25 cellular contexts compared by ENCODE assay signal in genomic region chr14:24895243-24895583, GRCh38.
A peak's percentile ranks its signal among the peaks of the same experiment; 100 is the strongest.
DNase-seq lines count a peak whose midpoint lies in the region; ATAC-seq and TF ChIP-seq lines count a peak whose summit lies in the region.
"Had no signal": no experiment of that assay in that cellular context is flagged by ENCODE, and none has a peak within 500 bp of the region (broad histone marks: within the 10 kb centered on the region; RNA-seq: fewer than 3 reads in every experiment).

No MANE protein-coding gene starts in this region.

- H3K36me3 ChIP-seq in cardiac muscle cell = no peaks in the 10 kb centered on the region
- no peaks in the 10 kb centered on the region for H3K36me3 ChIP-seq in right atrium auricular region
- no peaks in the 10 kb centered on the region for H3K36me3 ChIP-seq in body of pancreas (replicated peaks in 1 of 2; ENCODE audit: insufficient read depth in 1 of 2, low read depth in 2 of 2)
- no peaks in the 10 kb centered on the region for H3K36me3 ChIP-seq in mesenchymal stem cell (ENCODE audit: control insufficient read depth in 1 of 2, insufficient read depth in 2 of 2, low read depth in 1 of 2, low read length in 2 of 2)
- no peaks in the 10 kb centered on the region for H3K36me3 ChIP-seq in aorta (ENCODE audit: control insufficient read depth in 1 of 2, insufficient read depth in 2 of 2, low read length in 1 of 2)
- H3K36me3 ChIP-seq in adrenal gland (replicated peaks in 1 of 2) = no peaks in the 10 kb centered on the region
- H3K36me3 ChIP-seq: BE2C had no signal

- H3K4me1 ChIP-seq in cardiac muscle cell (ENCODE audit: low read depth) = no peaks in the 10 kb centered on the region
- H3K4me1 ChIP-seq in right atrium auricular region = peaks cover 0 to 15% of the 10 kb centered on the region in 2 donors
- H3K4me1 ChIP-seq in body of pancreas = peaks cover 47% of the 10 kb centered on the region
- H3K4me1 ChIP-seq in mesenchymal stem cell (ENCODE audit: control insufficient read depth, insufficient read depth, low read depth, low read length) = no peaks in the 10 kb centered on the region
- H3K4me1 ChIP-seq in aorta (ENCODE audit: control insufficient read depth in 1 of 2, insufficient read depth in 2 of 2, low read length in 2 of 2) = no peaks in the 10 kb centered on the region
- no peaks in the 10 kb centered on the region for H3K4me1 ChIP-seq in adrenal gland (replicated peaks in 1 of 2)
- H3K4me1 ChIP-seq: BE2C had no signal

- H2BK12ac ChIP-seq in mesenchymal stem cell (ENCODE audit: low read length in 2 of 2) = no peak overlapping the region

- H2BK5ac ChIP-seq in mesenchymal stem cell (ENCODE audit: low read depth, low read length, poor library complexity, severe bottlenecking) = no peak overlapping the region

- H3K27ac ChIP-seq in cardiac muscle cell (no peak overlapping the region), right atrium auricular region (peak overlapping the region in 1 of 2 donors; percentile 32), body of pancreas (peak overlapping the region in 2 of 4 donors; percentile 24 to 41), mesenchymal stem cell (ENCODE audit: low read length, poor library complexity, severe bottlenecking) (no peak overlapping the region), aorta (ENCODE audit: low read depth in 1 of 2, low read length in 2 of 2) (no peak overlapping the region), adrenal gland (no peak overlapping the region)
- H3K27ac ChIP-seq: KMS-11 had no signal

- no peak overlapping the region for H2BK15ac ChIP-seq in mesenchymal stem cell (ENCODE audit: low read depth, poor library complexity, severe bottlenecking)

- H2BK120ac ChIP-seq in mesenchymal stem cell (ENCODE audit: low read depth, low read length) = no peak overlapping the region

- no peaks in the 10 kb centered on the region for H3K9me3 ChIP-seq in cardiac muscle cell (ENCODE audit: low read depth)
- H3K9me3 ChIP-seq in right atrium auricular region = peaks cover 4 to 9% of the 10 kb centered on the region in 2 donors
- no peaks in the 10 kb centered on the region for H3K9me3 ChIP-seq in body of pancreas
- H3K9me3 ChIP-seq in mesenchymal stem cell (ENCODE audit: control insufficient read depth, low read length) = peaks cover 12% of the 10 kb centered on the region
- H3K9me3 ChIP-seq in aorta (ENCODE audit: control insufficient read depth, low read length) = no peaks in the 10 kb centered on the region
- H3K9me3 ChIP-seq in adrenal gland (replicated peaks in 1 of 3) = peaks cover 0 to 3% (median 0%) of the 10 kb centered on the region in 3 donors
- H3K9me3 ChIP-seq: BE2C had no signal

- intact Hi-C loops in body of pancreas (cut with DNase I) (no loop called here), aorta (cut with DNase I) (no loop called here), adrenal gland (cut with DNase I) (no loop called here)

- WGBS in body of pancreas, 2 donors = 18 to 32% methylated on average over 4 of the region's 4 CpGs
- WGBS in mesenchymal stem cell = 38% methylated on average over 2 of the region's 4 CpGs
- 45% methylated on average over 4 of the region's 4 CpGs for WGBS in aorta, 2 donors
- WGBS in adrenal gland, 4 donors = 62 to 71% (median 67%) methylated on average over 4 of the region's 4 CpGs

- no peak overlapping the region for H2AFZ ChIP-seq in mesenchymal stem cell (ENCODE audit: low read depth, low read length)

- no peak overlapping the region for H3K14ac ChIP-seq in mesenchymal stem cell (ENCODE audit: low read length in 2 of 2)

- ATAC-seq in body of pancreas (peak; percentile 30), aorta (ENCODE audit: low FRiP score) (peak; percentile 16), HG03139 (IDR thresholded peaks at IDR 0.05; ENCODE audit: unreplicated experiment) (no peak)
- ATAC-seq: activated T-cell treated with anti-CD3 and anti-CD28 coated beads, Interleukin-2, amount 50 U/mL, for 4 hours; effector memory CD8-positive, alpha-beta T cell; esophagus mucosa; left colon; natural killer cell had no signal

- no peak overlapping the region for H3K18ac ChIP-seq in mesenchymal stem cell (ENCODE audit: low read depth in 1 of 2, low read length in 2 of 2)

- H3K23ac ChIP-seq in mesenchymal stem cell (ENCODE audit: low read length in 2 of 2) = no peak overlapping the region

- no peak overlapping the region for H3K4ac ChIP-seq in mesenchymal stem cell (ENCODE audit: low read depth in 1 of 2, low read length in 2 of 2)

- peak overlapping the region; percentile 30 for H4K8ac ChIP-seq in mesenchymal stem cell (ENCODE audit: low read length)

- no peak overlapping the region for H2AK5ac ChIP-seq in mesenchymal stem cell (ENCODE audit: low read length, severe bottlenecking)

- H3K9ac ChIP-seq in mesenchymal stem cell (ENCODE audit: low read length) = peak overlapping the region; percentile 39
- H3K9ac ChIP-seq: KMS-11 had no signal

- H4K91ac ChIP-seq in mesenchymal stem cell (ENCODE audit: low read length) = no peak overlapping the region

- H3K4me3 ChIP-seq in cardiac muscle cell = no peak overlapping the region
- no peak overlapping the region for H3K4me3 ChIP-seq in right atrium auricular region
- H3K4me3 ChIP-seq in body of pancreas = no peak overlapping the region
- H3K4me3 ChIP-seq in mesenchymal stem cell (ENCODE audit: insufficient read depth in 1 of 2, low read depth in 1 of 2, low read length in 2 of 2) = peak overlapping the region in 1 of 2 experiments; percentile 30
- no peak overlapping the region for H3K4me3 ChIP-seq in aorta (ENCODE audit: low read length in 2 of 2)
- H3K4me3 ChIP-seq in adrenal gland = no peak overlapping the region
- H3K4me3 ChIP-seq: skin epidermis had no signal

- peak; percentile 8 for TF ChIP-seq CTCF in cardiac muscle cell (IDR thresholded peaks at IDR 0.05; ENCODE audit: low read depth, low read length)
- TF ChIP-seq CTCF in right atrium auricular region (IDR thresholded peaks at IDR 0.05) = no peak
- TF ChIP-seq CTCF in body of pancreas (IDR thresholded peaks at IDR 0.05) = no peak
- TF ChIP-seq CTCF in adrenal gland (IDR thresholded peaks at IDR 0.05) = no peak

- H3K27me3 ChIP-seq in cardiac muscle cell = no peaks in the 10 kb centered on the region
- no peaks in the 10 kb centered on the region for H3K27me3 ChIP-seq in right atrium auricular region
- H3K27me3 ChIP-seq in body of pancreas = no peaks in the 10 kb centered on the region
- H3K27me3 ChIP-seq in mesenchymal stem cell (ENCODE audit: control insufficient read depth in 1 of 2, insufficient read depth in 1 of 2, low read length in 2 of 2) = no peaks in the 10 kb centered on the region
- H3K27me3 ChIP-seq in aorta (ENCODE audit: control insufficient read depth in 1 of 2, insufficient read depth in 2 of 2, low read length in 1 of 2) = no peaks in the 10 kb centered on the region
- no peaks in the 10 kb centered on the region for H3K27me3 ChIP-seq in adrenal gland
- H3K27me3 ChIP-seq: BE2C had no signal

- no peak overlapping the region for H3K4me2 ChIP-seq in mesenchymal stem cell (ENCODE audit: low read length, poor library complexity, severe bottlenecking)
- H3K4me2 ChIP-seq: KMS-11 had no signal

- peak in 1 of 2 donors; percentile 66 for DNase-seq in cardiac muscle cell (ENCODE audit: low read depth in 1 of 2, low spot score in 1 of 2)
- DNase-seq in right atrium auricular region (ENCODE audit: low spot score) = no peak
- no peak for DNase-seq in body of pancreas
- DNase-seq in mesenchymal stem cell = peak; percentile 64
- no peak for DNase-seq in aorta
- no peak for DNase-seq in adrenal gland
- no peak for DNase-seq in NOMO-1 treated with DMSO at 0.1 percent for 48 hours (lab: John Stamatoyannopoulos, UW; ENCODE audit: unreplicated experiment)
- DNase-seq: 8988T; activated CD4-positive, CD25-positive, alpha-beta regulatory T cell; activated naive CD4-positive, alpha-beta T cell treated with anti-CD3 and anti-CD28 coated beads for 36 hours; activated T-cell treated with anti-CD3 and anti-CD28 coated beads, Interleukin-2, amount 50 U/mL, for 4 hours; anterior cingulate cortex; BE2C; effector memory CD8-positive, alpha-beta T cell; left colon; midbrain; natural killer cell; posterior cingulate gyrus; stimulated activated CD4-positive, alpha-beta T cell treated with anti-CD3 and anti-CD28 coated beads, Interleukin-2, amount 100 ng/mL, for 48 hours; stimulated activated naive CD4-positive, alpha-beta T cell treated with Interleukin-2 at 50 U/mL for 16 hours; T1000 had no signal

- no peaks in the 10 kb centered on the region for H3K79me1 ChIP-seq in mesenchymal stem cell (replicated peaks; ENCODE audit: low read length, poor library complexity, severe bottlenecking)

- no peak for TF ChIP-seq POLR2A in body of pancreas (IDR thresholded peaks at IDR 0.05)
- TF ChIP-seq POLR2A in adrenal gland (IDR thresholded peaks at IDR 0.05) = no peak
